ENCODE assay signal across 14 cellular contexts in genomic region chr12:25186038-25186787, GRCh38. TPM values are rescaled to one million over a fixed set of nuclear protein-coding genes. Genes with fewer than 3 reads are reported as not detected.
DNase-seq lines count a peak whose midpoint lies in the region; ATAC-seq and TF ChIP-seq lines count a peak whose summit lies in the region.
"Had no signal": no experiment of that assay in that cellular context is flagged by ENCODE, and none has a peak within 500 bp of the region (broad histone marks: within the 10 kb centered on the region; RNA-seq: fewer than 3 reads in every experiment).

No MANE protein-coding gene starts in this region.

- H3K27ac Mint-ChIP-seq in activated naive CD8-positive, alpha-beta T cell treated with anti-CD3 and anti-CD28 coated beads, Interleukin-2, amount 50 U/mL, for 24 hours = peak overlapping the region; percentile 79
- H3K27ac Mint-ChIP-seq: type B pancreatic cell had no signal

- H3K4me1 ChIP-seq in body of pancreas (no peaks in the 10 kb centered on the region), sigmoid colon (peaks cover 0 to 12% (median 5%) of the 10 kb centered on the region in 4 donors)

- no peak overlapping the region for H3K27ac ChIP-seq in body of pancreas
- no peak overlapping the region for H3K27ac ChIP-seq in sigmoid colon
- H3K27ac ChIP-seq: esophagus squamous epithelium, neutrophil had no signal

- peak overlapping the region; percentile 76 for H3K4me3 Mint-ChIP-seq in activated naive CD8-positive, alpha-beta T cell treated with anti-CD3 and anti-CD28 coated beads, Interleukin-2, amount 50 U/mL, for 24 hours
- H3K4me3 Mint-ChIP-seq: type B pancreatic cell had no signal

- no peaks in the 10 kb centered on the region for H3K36me3 ChIP-seq in GM06990 (ENCODE audit: control insufficient read depth, insufficient read depth, low read length)
- no peaks in the 10 kb centered on the region for H3K36me3 ChIP-seq in body of pancreas (replicated peaks in 1 of 2; ENCODE audit: insufficient read depth in 1 of 2, low read depth in 2 of 2)
- H3K36me3 ChIP-seq in sigmoid colon = no peaks in the 10 kb centered on the region
- H3K36me3 ChIP-seq: esophagus squamous epithelium, neutrophil had no signal

- H3K9me3 ChIP-seq in body of pancreas = no peaks in the 10 kb centered on the region
- no peaks in the 10 kb centered on the region for H3K9me3 ChIP-seq in sigmoid colon
- H3K9me3 ChIP-seq: esophagus squamous epithelium, neutrophil had no signal

- TF ChIP-seq CTCF in GM06990 (IDR thresholded peaks at IDR 0.05; ENCODE audit: insufficient read depth, low read length, poor library complexity, severe bottlenecking) (no peak), body of pancreas (IDR thresholded peaks at IDR 0.05) (no peak), sigmoid colon (IDR thresholded peaks at IDR 0.05) (no peak)

- ATAC-seq in GM19351 (IDR thresholded peaks at IDR 0.05; ENCODE audit: unreplicated experiment) = peak; percentile 58
- peak; percentile 67 for ATAC-seq in HG03432 (IDR thresholded peaks at IDR 0.05; ENCODE audit: unreplicated experiment)
- ATAC-seq in activated naive CD8-positive, alpha-beta T cell treated with anti-CD3 and anti-CD28 coated beads, Interleukin-2, amount 50 U/mL, for 24 hours = no peak
- ATAC-seq in body of pancreas = no peak
- ATAC-seq: Right ventricle myocardium inferior had no signal

- H3K4me1 Mint-ChIP-seq in activated naive CD8-positive, alpha-beta T cell treated with anti-CD3 and anti-CD28 coated beads, Interleukin-2, amount 50 U/mL, for 24 hours = peaks cover 26% of the 10 kb centered on the region

- TF ChIP-seq POLR2A in body of pancreas (IDR thresholded peaks at IDR 0.05) (no peak), sigmoid colon (IDR thresholded peaks at IDR 0.05) (no peak)

- H3K4me3 ChIP-seq in GM06990 (replicated peaks; ENCODE audit: low read depth, low read length) = no peak overlapping the region
- H3K4me3 ChIP-seq in body of pancreas = no peak overlapping the region
- no peak overlapping the region for H3K4me3 ChIP-seq in sigmoid colon

- intact Hi-C loops in body of pancreas (cut with DNase I) (no loop called here), sigmoid colon (cut with DNase I) (no loop called here)

- peak; percentile 26 for DNase-seq in GM06990 (ENCODE audit: extremely low read depth, insufficient read length)
- no peak for DNase-seq in activated naive CD8-positive, alpha-beta T cell treated with anti-CD3 and anti-CD28 coated beads, Interleukin-2, amount 50 U/mL, for 24 hours
- no peak for DNase-seq in 8988T
- DNase-seq in body of pancreas = no peak
- no peak for DNase-seq in kidney tubule cell (ENCODE audit: low spot score)
- no peak for DNase-seq in sigmoid colon
- DNase-seq: COR-L47, esophagus squamous epithelium, NCI-H1694 treated with DMSO at 0.1 percent for 48 hours had no signal

- H3K27me3 Mint-ChIP-seq in activated naive CD8-positive, alpha-beta T cell treated with anti-CD3 and anti-CD28 coated beads, Interleukin-2, amount 50 U/mL, for 24 hours = no peaks in the 10 kb centered on the region
- H3K27me3 Mint-ChIP-seq: type B pancreatic cell had no signal

- H3K27me3 ChIP-seq in GM06990 (replicated peaks; ENCODE audit: control insufficient read depth, insufficient read depth, low read length) (no peaks in the 10 kb centered on the region), body of pancreas (no peaks in the 10 kb centered on the region), sigmoid colon (no peaks in the 10 kb centered on the region)
- H3K27me3 ChIP-seq: esophagus squamous epithelium, neutrophil had no signal

- no peak for TF ChIP-seq EP300 in sigmoid colon (IDR thresholded peaks at IDR 0.05)

- no peaks in the 10 kb centered on the region for H3K9me3 Mint-ChIP-seq in activated naive CD8-positive, alpha-beta T cell treated with anti-CD3 and anti-CD28 coated beads, Interleukin-2, amount 50 U/mL, for 24 hours
- H3K9me3 Mint-ChIP-seq: type B pancreatic cell had no signal

- 78 to 87% methylated on average over 4 of the region's 4 CpGs for WGBS in body of pancreas, 2 donors
- WGBS in sigmoid colon, 2 donors = 89 to 92% methylated on average over 4 of the region's 4 CpGs

- H3K36me3 Mint-ChIP-seq in activated naive CD8-positive, alpha-beta T cell treated with anti-CD3 and anti-CD28 coated beads, Interleukin-2, amount 50 U/mL, for 24 hours (ENCODE audit: low read depth) = peaks cover 1% of the 10 kb centered on the region
- H3K36me3 Mint-ChIP-seq: type B pancreatic cell had no signal

RNA-seq across cellular contexts. Expression of gene DNAI7, which starts 8.7 kb away (rescaled TPM):
- under 1 TPM in 1 of 2 donors, not detected in 1; 0.26 TPM for total RNA-seq in body of pancreas
- 1 to 10 TPM in 2 of 4 donors, under 1 TPM in 1, not detected in 1; 0.36 to 1.2 (median 1.1) TPM for total RNA-seq in sigmoid colon
- polyA plus RNA-seq in sigmoid colon = under 1 TPM in 1 of 3 donors, not detected in 2; 0.13 TPM
- total RNA-seq: esophagus squamous epithelium had no signal

RNA-seq across cellular contexts. Expression of gene ETFRF1, which starts 8.8 kb away (rescaled TPM):
- total RNA-seq in body of pancreas = 10 to 100 TPM; 12.5 to 24.9 TPM
- total RNA-seq in sigmoid colon = 10 to 100 TPM; 38.0 to 63.5 (median 49.4) TPM
- 10 to 100 TPM; 13.5 to 30.0 (median 18.5) TPM for polyA plus RNA-seq in sigmoid colon

Comparison
In these comparisons a context has a peak if more than half of its experiments do, and no peak if none do; other contexts are left out.
1. ATAC-seq: peak in GM19351 (single experiment) and HG03432 (single experiment); none in activated naive CD8-positive, alpha-beta T cell treated with anti-CD3 and anti-CD28 coated beads, Interleukin-2, amount 50 U/mL, for 24 hours (single experiment) and body of pancreas (single experiment).